Comparison of ENCODE assay signal across 1 cellular context in the genomic region with DNA sequence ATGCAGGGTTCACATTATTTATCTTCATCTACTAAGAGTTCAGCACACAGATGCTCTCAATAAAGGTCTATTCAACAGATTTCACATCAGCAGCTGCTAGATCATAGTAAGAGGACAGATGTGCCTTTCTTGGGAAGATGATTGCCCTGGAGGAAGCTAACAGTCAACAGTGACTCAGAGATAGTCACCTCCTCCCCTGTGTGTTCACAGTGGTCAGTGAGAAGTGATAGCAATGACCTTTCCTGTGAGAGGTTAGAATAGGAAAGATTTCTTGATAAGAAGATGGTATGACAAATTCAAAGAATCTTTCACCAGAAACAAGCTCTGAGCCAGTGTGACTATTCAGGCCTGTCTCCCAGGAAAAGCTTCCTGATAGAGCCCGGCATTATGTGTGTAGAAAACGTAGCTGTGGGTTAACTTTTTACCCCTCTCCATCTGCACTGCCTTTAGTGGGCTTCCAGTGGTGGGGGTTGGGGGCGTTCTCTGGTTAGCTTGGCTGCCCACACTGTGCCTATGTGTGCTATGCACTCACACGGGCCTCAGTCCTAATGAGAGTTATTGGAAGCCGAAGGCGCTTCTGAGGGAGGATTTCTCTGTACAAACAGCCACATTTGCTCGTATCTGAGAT.
TF ChIP-seq lines count a peak whose summit lies in the region.

No MANE protein-coding gene starts in this region.

TF ChIP-seq in HepG2, 621 proteins besides CTCF, POLR2A, EP300 and RAD21 (continued from another document and continues in another):
- TF ChIP-seq ZNF17 (CRISPR knock-in tag; IDR thresholded peaks at IDR 0.05): no peak
- TF ChIP-seq NR2C2 (CRISPR knock-in tag; IDR thresholded peaks at IDR 0.05; ENCODE audit: borderline replicate concordance): no peak
- 0 out of 2 replicates have a peak, but pooled peaks have one; percentile 30 for TF ChIP-seq HDAC2 (CRISPR knock-in tag; IDR thresholded peaks at IDR 0.05)
- TF ChIP-seq ATF2 (CRISPR knock-in tag; IDR thresholded peaks at IDR 0.05): no peak
- TF ChIP-seq ZNF550 (CRISPR knock-in tag; IDR thresholded peaks at IDR 0.05; ENCODE audit: borderline replicate concordance): no peak
- TF ChIP-seq TBP (CRISPR knock-in tag; IDR thresholded peaks at IDR 0.05): no peak
- TF ChIP-seq RXRA (CRISPR knock-in tag; IDR thresholded peaks at IDR 0.05): peak; percentile 46; the same call in 1 of the 2 replicates
- TF ChIP-seq BCL6 (CRISPR knock-in tag; IDR thresholded peaks at IDR 0.05): peak; percentile 60; the same call in 1 of the 2 replicates
- TF ChIP-seq, protein P1, sequence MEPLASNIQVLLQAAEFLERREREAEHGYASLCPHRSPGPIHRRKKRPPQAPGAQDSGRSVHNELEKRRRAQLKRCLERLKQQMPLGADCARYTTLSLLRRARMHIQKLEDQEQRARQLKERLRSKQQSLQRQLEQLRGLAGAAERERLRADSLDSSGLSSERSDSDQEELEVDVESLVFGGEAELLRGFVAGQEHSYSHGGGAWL (CRISPR knock-in tag; IDR thresholded peaks at IDR 0.05): no peak
- no peak for TF ChIP-seq U2AF1 (optimal IDR thresholded peaks at IDR 0.05; ENCODE audit: low read depth, low read length)
- TF ChIP-seq, protein P2, sequence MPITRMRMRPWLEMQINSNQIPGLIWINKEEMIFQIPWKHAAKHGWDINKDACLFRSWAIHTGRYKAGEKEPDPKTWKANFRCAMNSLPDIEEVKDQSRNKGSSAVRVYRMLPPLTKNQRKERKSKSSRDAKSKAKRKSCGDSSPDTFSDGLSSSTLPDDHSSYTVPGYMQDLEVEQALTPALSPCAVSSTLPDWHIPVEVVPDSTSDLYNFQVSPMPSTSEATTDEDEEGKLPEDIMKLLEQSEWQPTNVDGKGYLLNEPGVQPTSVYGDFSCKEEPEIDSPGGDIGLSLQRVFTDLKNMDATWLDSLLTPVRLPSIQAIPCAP (CRISPR knock-in tag; IDR thresholded peaks at IDR 0.05; ENCODE audit: low read depth): no peak
- no peak for TF ChIP-seq ZFP62 (CRISPR knock-in tag; IDR thresholded peaks at IDR 0.05)
- peak; percentile 15; the same call in 1 of the 2 replicates for TF ChIP-seq CCDC6 (CRISPR knock-in tag; IDR thresholded peaks at IDR 0.05)
- TF ChIP-seq HES4 (CRISPR knock-in tag; IDR thresholded peaks at IDR 0.05; ENCODE audit: borderline replicate concordance): no peak
- TF ChIP-seq HNRNPH1 (optimal IDR thresholded peaks at IDR 0.05; ENCODE audit: low read depth, low read length): no peak
- TF ChIP-seq CREM (IDR thresholded peaks at IDR 0.05): 0 out of 2 replicates have a peak, but pooled peaks have one; percentile 44
- no peak for TF ChIP-seq CREM (CRISPR knock-in tag; IDR thresholded peaks at IDR 0.05)
- peak; percentile 91 to 93 for TF ChIP-seq NR2F1 (CRISPR knock-in tag; IDR thresholded peaks at IDR 0.05)
- no peak for TF ChIP-seq ZFYVE20 (CRISPR knock-in tag; IDR thresholded peaks at IDR 0.05; ENCODE audit: borderline replicate concordance, low read depth)
- TF ChIP-seq, protein P3, sequence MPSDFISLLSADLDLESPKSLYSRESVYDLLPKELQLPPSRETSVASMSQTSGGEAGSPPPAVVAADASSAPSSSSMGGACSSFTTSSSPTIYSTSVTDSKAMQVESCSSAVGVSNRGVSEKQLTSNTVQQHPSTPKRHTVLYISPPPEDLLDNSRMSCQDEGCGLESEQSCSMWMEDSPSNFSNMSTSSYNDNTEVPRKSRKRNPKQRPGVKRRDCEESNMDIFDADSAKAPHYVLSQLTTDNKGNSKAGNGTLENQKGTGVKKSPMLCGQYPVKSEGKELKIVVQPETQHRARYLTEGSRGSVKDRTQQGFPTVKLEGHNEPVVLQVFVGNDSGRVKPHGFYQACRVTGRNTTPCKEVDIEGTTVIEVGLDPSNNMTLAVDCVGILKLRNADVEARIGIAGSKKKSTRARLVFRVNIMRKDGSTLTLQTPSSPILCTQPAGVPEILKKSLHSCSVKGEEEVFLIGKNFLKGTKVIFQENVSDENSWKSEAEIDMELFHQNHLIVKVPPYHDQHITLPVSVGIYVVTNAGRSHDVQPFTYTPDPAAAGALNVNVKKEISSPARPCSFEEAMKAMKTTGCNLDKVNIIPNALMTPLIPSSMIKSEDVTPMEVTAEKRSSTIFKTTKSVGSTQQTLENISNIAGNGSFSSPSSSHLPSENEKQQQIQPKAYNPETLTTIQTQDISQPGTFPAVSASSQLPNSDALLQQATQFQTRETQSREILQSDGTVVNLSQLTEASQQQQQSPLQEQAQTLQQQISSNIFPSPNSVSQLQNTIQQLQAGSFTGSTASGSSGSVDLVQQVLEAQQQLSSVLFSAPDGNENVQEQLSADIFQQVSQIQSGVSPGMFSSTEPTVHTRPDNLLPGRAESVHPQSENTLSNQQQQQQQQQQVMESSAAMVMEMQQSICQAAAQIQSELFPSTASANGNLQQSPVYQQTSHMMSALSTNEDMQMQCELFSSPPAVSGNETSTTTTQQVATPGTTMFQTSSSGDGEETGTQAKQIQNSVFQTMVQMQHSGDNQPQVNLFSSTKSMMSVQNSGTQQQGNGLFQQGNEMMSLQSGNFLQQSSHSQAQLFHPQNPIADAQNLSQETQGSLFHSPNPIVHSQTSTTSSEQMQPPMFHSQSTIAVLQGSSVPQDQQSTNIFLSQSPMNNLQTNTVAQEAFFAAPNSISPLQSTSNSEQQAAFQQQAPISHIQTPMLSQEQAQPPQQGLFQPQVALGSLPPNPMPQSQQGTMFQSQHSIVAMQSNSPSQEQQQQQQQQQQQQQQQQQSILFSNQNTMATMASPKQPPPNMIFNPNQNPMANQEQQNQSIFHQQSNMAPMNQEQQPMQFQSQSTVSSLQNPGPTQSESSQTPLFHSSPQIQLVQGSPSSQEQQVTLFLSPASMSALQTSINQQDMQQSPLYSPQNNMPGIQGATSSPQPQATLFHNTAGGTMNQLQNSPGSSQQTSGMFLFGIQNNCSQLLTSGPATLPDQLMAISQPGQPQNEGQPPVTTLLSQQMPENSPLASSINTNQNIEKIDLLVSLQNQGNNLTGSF (CRISPR knock-in tag; IDR thresholded peaks at IDR 0.05): no peak
- peak; percentile 46; the same call in 1 of the 2 replicates for TF ChIP-seq YEATS2 (CRISPR knock-in tag; IDR thresholded peaks at IDR 0.05; ENCODE audit: borderline replicate concordance)
- no peak for TF ChIP-seq NONO (IDR thresholded peaks at IDR 0.05)
- TF ChIP-seq NONO (CRISPR knock-in tag; conservative IDR thresholded peaks at IDR 0.05): no peak
- TF ChIP-seq ZNF33B (CRISPR knock-in tag; IDR thresholded peaks at IDR 0.05): no peak
- TF ChIP-seq JUND (CRISPR knock-in tag; IDR thresholded peaks at IDR 0.05): no peak
- TF ChIP-seq NR2F6 (IDR thresholded peaks at IDR 0.05): peak; percentile 90
- peak; percentile 93 for TF ChIP-seq NR2F6 (CRISPR knock-in tag; IDR thresholded peaks at IDR 0.05)
- 0 out of 2 replicates have a peak, but pooled peaks have one; percentile 55 for TF ChIP-seq HMG20B (CRISPR knock-in tag; conservative IDR thresholded peaks at IDR 0.05)
- no peak for TF ChIP-seq PHF8 (CRISPR knock-in tag; IDR thresholded peaks at IDR 0.05)
- TF ChIP-seq ZNF331 (CRISPR knock-in tag; IDR thresholded peaks at IDR 0.05): 0 out of 2 replicates have a peak, but pooled peaks have one; percentile 28
- no peak for TF ChIP-seq ZNF546 (CRISPR knock-in tag; conservative IDR thresholded peaks at IDR 0.05)
- no peak for TF ChIP-seq ARID2 (CRISPR knock-in tag; IDR thresholded peaks at IDR 0.05; ENCODE audit: borderline replicate concordance)
- no peak for TF ChIP-seq BORCS8-MEF2B (CRISPR knock-in tag; IDR thresholded peaks at IDR 0.05)
- no peak for TF ChIP-seq SAFB2 (CRISPR knock-in tag; IDR thresholded peaks at IDR 0.05; ENCODE audit: borderline replicate concordance, low read depth)
- no peak for TF ChIP-seq SIX1 (CRISPR knock-in tag; IDR thresholded peaks at IDR 0.05; ENCODE audit: borderline replicate concordance)
- peak; percentile 86 for TF ChIP-seq ZNF792 (CRISPR knock-in tag; IDR thresholded peaks at IDR 0.05)
- no peak for TF ChIP-seq HDAC6 (IDR thresholded peaks at IDR 0.05; ENCODE audit: low read depth, low read length)
- no peak for TF ChIP-seq MEIS1 (CRISPR knock-in tag; IDR thresholded peaks at IDR 0.05; ENCODE audit: borderline replicate concordance)
- TF ChIP-seq ZNF468 (CRISPR knock-in tag; IDR thresholded peaks at IDR 0.05): no peak
- no peak for TF ChIP-seq ZNF556 (CRISPR knock-in tag; IDR thresholded peaks at IDR 0.05; ENCODE audit: borderline replicate concordance)
- no peak for TF ChIP-seq BRD4 (CRISPR knock-in tag; IDR thresholded peaks at IDR 0.05)
- no peak for TF ChIP-seq ZIK1 (CRISPR knock-in tag; IDR thresholded peaks at IDR 0.05; ENCODE audit: borderline replicate concordance, low read depth)
- no peak for TF ChIP-seq ZNF749 (CRISPR knock-in tag; IDR thresholded peaks at IDR 0.05; ENCODE audit: borderline replicate concordance)
- TF ChIP-seq POLR2G (IDR thresholded peaks at IDR 0.05; ENCODE audit: low read depth, low read length): peak; percentile 69; the same call in 1 of the 2 replicates
- TF ChIP-seq RFXAP (CRISPR knock-in tag; IDR thresholded peaks at IDR 0.05; ENCODE audit: borderline replicate concordance): no peak
- TF ChIP-seq, protein P4, sequence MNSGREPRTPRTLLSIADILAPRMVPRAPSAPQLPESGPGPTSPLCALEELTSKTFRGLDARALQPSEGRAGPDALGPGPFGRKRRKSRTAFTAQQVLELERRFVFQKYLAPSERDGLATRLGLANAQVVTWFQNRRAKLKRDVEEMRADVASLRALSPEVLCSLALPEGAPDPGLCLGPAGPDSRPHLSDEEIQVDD (CRISPR knock-in tag; IDR thresholded peaks at IDR 0.05; ENCODE audit: borderline replicate concordance): no peak
- peak; percentile 83 for TF ChIP-seq FOXA3 (CRISPR knock-in tag; IDR thresholded peaks at IDR 0.05)
- TF ChIP-seq, protein P5, sequence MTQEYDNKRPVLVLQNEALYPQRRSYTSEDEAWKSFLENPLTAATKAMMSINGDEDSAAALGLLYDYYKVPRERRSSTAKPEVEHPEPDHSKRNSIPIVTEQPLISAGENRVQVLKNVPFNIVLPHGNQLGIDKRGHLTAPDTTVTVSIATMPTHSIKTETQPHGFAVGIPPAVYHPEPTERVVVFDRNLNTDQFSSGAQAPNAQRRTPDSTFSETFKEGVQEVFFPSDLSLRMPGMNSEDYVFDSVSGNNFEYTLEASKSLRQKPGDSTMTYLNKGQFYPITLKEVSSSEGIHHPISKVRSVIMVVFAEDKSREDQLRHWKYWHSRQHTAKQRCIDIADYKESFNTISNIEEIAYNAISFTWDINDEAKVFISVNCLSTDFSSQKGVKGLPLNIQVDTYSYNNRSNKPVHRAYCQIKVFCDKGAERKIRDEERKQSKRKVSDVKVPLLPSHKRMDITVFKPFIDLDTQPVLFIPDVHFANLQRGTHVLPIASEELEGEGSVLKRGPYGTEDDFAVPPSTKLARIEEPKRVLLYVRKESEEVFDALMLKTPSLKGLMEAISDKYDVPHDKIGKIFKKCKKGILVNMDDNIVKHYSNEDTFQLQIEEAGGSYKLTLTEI (CRISPR knock-in tag; conservative IDR thresholded peaks at IDR 0.05): no peak
- TF ChIP-seq, protein P6, sequence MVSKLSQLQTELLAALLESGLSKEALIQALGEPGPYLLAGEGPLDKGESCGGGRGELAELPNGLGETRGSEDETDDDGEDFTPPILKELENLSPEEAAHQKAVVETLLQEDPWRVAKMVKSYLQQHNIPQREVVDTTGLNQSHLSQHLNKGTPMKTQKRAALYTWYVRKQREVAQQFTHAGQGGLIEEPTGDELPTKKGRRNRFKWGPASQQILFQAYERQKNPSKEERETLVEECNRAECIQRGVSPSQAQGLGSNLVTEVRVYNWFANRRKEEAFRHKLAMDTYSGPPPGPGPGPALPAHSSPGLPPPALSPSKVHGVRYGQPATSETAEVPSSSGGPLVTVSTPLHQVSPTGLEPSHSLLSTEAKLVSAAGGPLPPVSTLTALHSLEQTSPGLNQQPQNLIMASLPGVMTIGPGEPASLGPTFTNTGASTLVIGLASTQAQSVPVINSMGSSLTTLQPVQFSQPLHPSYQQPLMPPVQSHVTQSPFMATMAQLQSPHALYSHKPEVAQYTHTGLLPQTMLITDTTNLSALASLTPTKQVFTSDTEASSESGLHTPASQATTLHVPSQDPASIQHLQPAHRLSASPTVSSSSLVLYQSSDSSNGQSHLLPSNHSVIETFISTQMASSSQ (IDR thresholded peaks at IDR 0.05; ENCODE audit: low read depth): no peak
- TF ChIP-seq, protein P6 (CRISPR knock-in tag; IDR thresholded peaks at IDR 0.05; ENCODE audit: borderline replicate concordance): peak; percentile 60; the same call in 1 of the 2 replicates
- TF ChIP-seq PAWR (CRISPR knock-in tag; IDR thresholded peaks at IDR 0.05; ENCODE audit: borderline replicate concordance): no peak
- TF ChIP-seq NR2F2 (IDR thresholded peaks at IDR 0.05; ENCODE audit: borderline replicate concordance, low read depth): peak; percentile 82
- TF ChIP-seq MED1 (CRISPR knock-in tag; IDR thresholded peaks at IDR 0.05): peak; percentile 41; the same call in 1 of the 2 replicates
- TF ChIP-seq SALL2 (CRISPR knock-in tag; IDR thresholded peaks at IDR 0.05): no peak
- TF ChIP-seq KAT2B (IDR thresholded peaks at IDR 0.05; ENCODE audit: borderline replicate concordance, low read depth, low read length): no peak
- TF ChIP-seq, protein P7, sequence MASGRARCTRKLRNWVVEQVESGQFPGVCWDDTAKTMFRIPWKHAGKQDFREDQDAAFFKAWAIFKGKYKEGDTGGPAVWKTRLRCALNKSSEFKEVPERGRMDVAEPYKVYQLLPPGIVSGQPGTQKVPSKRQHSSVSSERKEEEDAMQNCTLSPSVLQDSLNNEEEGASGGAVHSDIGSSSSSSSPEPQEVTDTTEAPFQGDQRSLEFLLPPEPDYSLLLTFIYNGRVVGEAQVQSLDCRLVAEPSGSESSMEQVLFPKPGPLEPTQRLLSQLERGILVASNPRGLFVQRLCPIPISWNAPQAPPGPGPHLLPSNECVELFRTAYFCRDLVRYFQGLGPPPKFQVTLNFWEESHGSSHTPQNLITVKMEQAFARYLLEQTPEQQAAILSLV (CRISPR knock-in tag; IDR thresholded peaks at IDR 0.05; ENCODE audit: borderline replicate concordance): no peak
